Comparison of ENCODE assay signal across 2 cellular contexts in genomic region chr14:24072881-24073877, GRCh38.
TF ChIP-seq lines count a peak whose summit lies in the region.

No MANE protein-coding gene starts in this region.

TF ChIP-seq in HEK293, 187 proteins besides CTCF, POLR2A, EP300 and RAD21:
- TF ChIP-seq ZSCAN4 (tag by site-specific recombination; IDR thresholded peaks at IDR 0.05) (no peak), ZNF366 (tag by site-specific recombination; conservative IDR thresholded peaks at IDR 0.05) (no peak), ZNF404 (tag by site-specific recombination; IDR thresholded peaks at IDR 0.05) (no peak), KLF1 (tag by site-specific recombination; IDR thresholded peaks at IDR 0.05) (0 out of 2 replicates have a peak, but pooled peaks have one; percentile 28), ZNF791 (tag by site-specific recombination; IDR thresholded peaks at IDR 0.05) (no peak), EGR2 (tag by site-specific recombination; IDR thresholded peaks at IDR 0.05; ENCODE audit: low read depth) (peak; percentile 41; the same call in 1 of the 2 replicates)

TF ChIP-seq in HepG2, 621 proteins besides CTCF, POLR2A, EP300 and RAD21 (continues in another document):
- TF ChIP-seq GLI4 (CRISPR knock-in tag; IDR thresholded peaks at IDR 0.05; ENCODE audit: borderline replicate concordance) (no peak), ZNF788 (CRISPR knock-in tag; IDR thresholded peaks at IDR 0.05; ENCODE audit: borderline replicate concordance) (peak; percentile 34; the same call in 1 of the 2 replicates), PBX3 (CRISPR knock-in tag; IDR thresholded peaks at IDR 0.05; ENCODE audit: borderline replicate concordance) (no peak), TAF1 (CRISPR knock-in tag; IDR thresholded peaks at IDR 0.05) (no peak), E2F2 (CRISPR knock-in tag; IDR thresholded peaks at IDR 0.05; ENCODE audit: borderline replicate concordance) (no peak), NCOA5 (CRISPR knock-in tag; IDR thresholded peaks at IDR 0.05) (no peak), SNAPC2 (CRISPR knock-in tag; IDR thresholded peaks at IDR 0.05) (no peak), ZNF501 (CRISPR knock-in tag; IDR thresholded peaks at IDR 0.05) (no peak), ZNF644 (CRISPR knock-in tag; IDR thresholded peaks at IDR 0.05; ENCODE audit: low read depth) (no peak), ZSCAN5A (CRISPR knock-in tag; IDR thresholded peaks at IDR 0.05; ENCODE audit: borderline replicate concordance) (no peak), PHB2 (IDR thresholded peaks at IDR 0.05; ENCODE audit: partially characterized antibody) (no peak), SP5 (CRISPR knock-in tag; IDR thresholded peaks at IDR 0.05; ENCODE audit: borderline replicate concordance, low read depth) (no peak), RBM22 (optimal IDR thresholded peaks at IDR 0.05; ENCODE audit: low read length) (no peak), KAT7 (CRISPR knock-in tag; IDR thresholded peaks at IDR 0.05; ENCODE audit: borderline replicate concordance) (no peak), RXRB (CRISPR knock-in tag; IDR thresholded peaks at IDR 0.05; ENCODE audit: borderline replicate concordance) (no peak), TFDP2 (CRISPR knock-in tag; IDR thresholded peaks at IDR 0.05) (no peak), MEF2D (CRISPR knock-in tag; IDR thresholded peaks at IDR 0.05) (no peak), SCMH1 (CRISPR knock-in tag; IDR thresholded peaks at IDR 0.05; ENCODE audit: borderline replicate concordance) (no peak), AHDC1 (CRISPR knock-in tag; IDR thresholded peaks at IDR 0.05; ENCODE audit: borderline replicate concordance) (no peak), DNMT1 (CRISPR knock-in tag; IDR thresholded peaks at IDR 0.05) (no peak), ZEB1 (IDR thresholded peaks at IDR 0.05; ENCODE audit: insufficient replicate concordance, low read depth) (no peak), PRDM4 (CRISPR knock-in tag; IDR thresholded peaks at IDR 0.05; ENCODE audit: borderline replicate concordance) (no peak), ZBTB21 (CRISPR knock-in tag; IDR thresholded peaks at IDR 0.05) (no peak), NKX3-1 (CRISPR knock-in tag; IDR thresholded peaks at IDR 0.05) (no peak), SNRNP70 (IDR thresholded peaks at IDR 0.05; ENCODE audit: low read depth, low read length) (no peak), IKZF5 (CRISPR knock-in tag; IDR thresholded peaks at IDR 0.05) (no peak), ZNF512B (CRISPR knock-in tag; IDR thresholded peaks at IDR 0.05; ENCODE audit: borderline replicate concordance) (no peak), ZNF781 (CRISPR knock-in tag; IDR thresholded peaks at IDR 0.05; ENCODE audit: borderline replicate concordance, not compliant biosample characterization) (no peak), NFATC3 (CRISPR knock-in tag; IDR thresholded peaks at IDR 0.05) (no peak)
- TF ChIP-seq, protein P1, sequence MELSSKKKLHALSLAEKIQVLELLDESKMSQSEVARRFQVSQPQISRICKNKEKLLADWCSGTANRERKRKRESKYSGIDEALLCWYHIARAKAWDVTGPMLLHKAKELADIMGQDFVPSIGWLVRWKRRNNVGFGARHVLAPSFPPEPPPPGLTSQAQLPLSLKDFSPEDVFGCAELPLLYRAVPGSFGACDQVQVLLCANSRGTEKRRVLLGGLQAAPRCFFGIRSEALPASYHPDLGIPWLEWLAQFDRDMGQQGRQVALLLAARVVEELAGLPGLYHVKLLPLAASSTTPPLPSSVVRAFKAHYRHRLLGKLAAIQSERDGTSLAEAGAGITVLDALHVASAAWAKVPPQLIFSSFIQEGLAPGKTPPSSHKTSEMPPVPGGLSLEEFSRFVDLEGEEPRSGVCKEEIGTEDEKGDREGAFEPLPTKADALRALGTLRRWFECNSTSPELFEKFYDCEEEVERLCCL (CRISPR knock-in tag; IDR thresholded peaks at IDR 0.05; ENCODE audit: borderline replicate concordance), result no peak
- TF ChIP-seq, protein P2, sequence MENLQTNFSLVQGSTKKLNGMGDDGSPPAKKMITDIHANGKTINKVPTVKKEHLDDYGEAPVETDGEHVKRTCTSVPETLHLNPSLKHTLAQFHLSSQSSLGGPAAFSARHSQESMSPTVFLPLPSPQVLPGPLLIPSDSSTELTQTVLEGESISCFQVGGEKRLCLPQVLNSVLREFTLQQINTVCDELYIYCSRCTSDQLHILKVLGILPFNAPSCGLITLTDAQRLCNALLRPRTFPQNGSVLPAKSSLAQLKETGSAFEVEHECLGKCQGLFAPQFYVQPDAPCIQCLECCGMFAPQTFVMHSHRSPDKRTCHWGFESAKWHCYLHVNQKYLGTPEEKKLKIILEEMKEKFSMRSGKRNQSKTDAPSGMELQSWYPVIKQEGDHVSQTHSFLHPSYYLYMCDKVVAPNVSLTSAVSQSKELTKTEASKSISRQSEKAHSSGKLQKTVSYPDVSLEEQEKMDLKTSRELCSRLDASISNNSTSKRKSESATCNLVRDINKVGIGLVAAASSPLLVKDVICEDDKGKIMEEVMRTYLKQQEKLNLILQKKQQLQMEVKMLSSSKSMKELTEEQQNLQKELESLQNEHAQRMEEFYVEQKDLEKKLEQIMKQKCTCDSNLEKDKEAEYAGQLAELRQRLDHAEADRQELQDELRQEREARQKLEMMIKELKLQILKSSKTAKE (CRISPR knock-in tag; IDR thresholded peaks at IDR 0.05; ENCODE audit: borderline replicate concordance), result no peak
